ENCODE assay signal across 1 cellular context in the genomic region with DNA sequence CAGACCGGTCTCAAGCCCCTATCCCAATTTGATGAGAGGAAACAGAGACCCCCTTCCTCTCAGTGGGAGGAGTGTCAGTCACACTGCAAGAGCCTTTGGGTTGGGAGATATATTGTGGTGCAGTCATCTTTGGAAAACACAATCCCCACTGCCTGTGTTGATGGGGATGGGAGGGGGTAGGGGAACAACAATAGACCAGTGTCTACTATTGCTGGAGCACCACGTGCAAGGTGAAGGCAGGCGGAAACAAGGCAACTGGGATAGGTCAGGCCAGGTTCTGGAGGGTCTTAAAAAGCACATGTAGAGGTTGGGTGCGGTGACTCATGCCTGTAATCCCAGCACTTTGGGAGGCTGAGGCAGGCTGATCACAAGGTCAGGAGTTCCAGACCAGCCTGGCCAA.
TF ChIP-seq lines count a peak whose summit lies in the region.

No MANE protein-coding gene starts in this region.

TF ChIP-seq in IMR-90, 13 proteins besides CTCF, POLR2A, EP300 and RAD21 (continued from another document):
- TF ChIP-seq MAFK (IDR thresholded peaks at IDR 0.05; ENCODE audit: low read depth, low read length): no peak
- TF ChIP-seq MXI1 (IDR thresholded peaks at IDR 0.05; ENCODE audit: borderline replicate concordance, low read depth, low read length): no peak
- TF ChIP-seq NFE2L2 (IDR thresholded peaks at IDR 0.05; ENCODE audit: low read depth, low read length): no peak
- no peak for TF ChIP-seq MAZ (IDR thresholded peaks at IDR 0.05; ENCODE audit: borderline replicate concordance, low read depth, low read length)
- no peak for TF ChIP-seq RFX5 (IDR thresholded peaks at IDR 0.05; ENCODE audit: low read depth, low read length)
